In genomic region chr2:160114721-160115120, GRCh38 we compare ENCODE assay signal across 10 cellular contexts. TPM values are rescaled to one million over a fixed set of nuclear protein-coding genes. Genes with fewer than 3 reads are reported as not detected.
"Had no signal": no experiment of that assay in that cellular context is flagged by ENCODE, and none has a peak within 500 bp of the region (broad histone marks: within the 10 kb centered on the region; RNA-seq: fewer than 3 reads in every experiment).

No MANE protein-coding gene starts in this region.

RNA-seq across cellular contexts. Expression of gene PLA2R1, which starts 52.3 kb away (rescaled TPM):
- total RNA-seq: activated CD4-positive, alpha-beta memory T cell treated with anti-CD3 and anti-CD28 coated beads for 36 hours; activated CD4-positive, alpha-beta T cell treated with anti-CD3 and anti-CD28 coated beads, Interleukin-2, amount 10 ng/mL, durations not matched to agents 24 days and 14 days; activated CD8-positive, alpha-beta memory T cell treated with anti-CD3 and anti-CD28 coated beads for 36 hours; activated CD8-positive, alpha-beta memory T cell treated with anti-CD3 and anti-CD28 coated beads, Interleukin-2, amount 10 ng/mL, durations not matched to agents 7 days and 5 days; activated CD8-positive, alpha-beta T cell treated with anti-CD3 and anti-CD28 coated beads, Interleukin-2, amount 10 ng/mL, durations not matched to agents 7 days and 5 days; activated naive CD4-positive, alpha-beta T cell treated with anti-CD3 and anti-CD28 coated beads for 36 hours; activated naive CD8-positive, alpha-beta T cell treated with anti-CD3 and anti-CD28 coated beads for 36 hours; activated T-helper 1 cell treated with anti-CD3 and anti-CD28 coated beads, Interleukin-12 subunit alpha, Interleukin-12 subunit beta, Interleukin-2, Interleukin-4 antibody, amounts not matched to agents 30 ng/mL and 10 ng/mL and 1 ng/mL, durations not matched to agents 14 hours and 24 hours and 36 hours; activated T-helper 2 cell treated with anti-CD3 and anti-CD28 coated beads, Interferon-gamma antibody, Interleukin-2, Interleukin-4, amounts not matched to agents 10 μg/mL and 5 μg/mL and 100 μg/mL, durations not matched to agents 14 hours and 24 hours and 36 hours; T-helper 17 cell had no signal
